35 cellular contexts compared by ENCODE assay signal in the genomic region with DNA sequence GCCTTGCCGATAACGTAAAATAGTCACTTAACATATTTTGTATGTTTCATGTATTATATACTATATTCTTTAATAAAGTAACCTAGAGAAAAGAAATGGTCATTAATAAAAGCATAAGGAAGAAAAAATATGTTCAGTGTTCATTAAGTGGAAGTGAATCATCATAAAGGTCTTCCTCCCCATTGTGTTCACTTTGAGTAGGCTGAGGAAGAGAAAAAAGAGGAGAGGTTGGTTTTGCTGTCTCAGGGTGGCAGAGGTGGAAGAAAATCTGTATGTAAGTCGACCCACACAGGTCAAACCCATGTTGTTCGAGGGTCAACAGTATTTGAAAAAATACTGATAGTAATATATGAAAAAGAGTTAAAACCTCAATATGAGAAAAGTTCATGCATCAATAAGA.
"Had no signal": no experiment of that assay in that cellular context is flagged by ENCODE, and none has a peak within 500 bp of the region (broad histone marks: within the 10 kb centered on the region; RNA-seq: fewer than 3 reads in every experiment).

No MANE protein-coding gene starts in this region.

- H3K27ac ChIP-seq: adrenal gland, body of pancreas, foreskin keratinocyte, gastrocnemius medialis, heart left ventricle had no signal

- H3K36me3 ChIP-seq: gastrocnemius medialis had no signal

- H3K4me3 ChIP-seq: adrenal gland, body of pancreas, gastrocnemius medialis, heart left ventricle had no signal

- H3K9me3 Mint-ChIP-seq: activated naive CD4-positive, alpha-beta T cell treated with anti-CD3 and anti-CD28 coated beads for 36 hours; activated naive CD4-positive, alpha-beta T cell treated with anti-CD3 and anti-CD28 coated beads, Interleukin-2, amount 50 U/mL, for 24 hours; activated naive CD8-positive, alpha-beta T cell treated with anti-CD3 and anti-CD28 coated beads, Interleukin-2, amount 50 U/mL, for 24 hours had no signal

- H3K4me1 Mint-ChIP-seq: activated CD8-positive, alpha-beta memory T cell treated with anti-CD3 and anti-CD28 coated beads, Interleukin-2, amount 10 ng/mL, durations not matched to agents 7 days and 5 days had no signal

- DNase-seq: activated CD4-positive, alpha-beta memory T cell treated with anti-CD3 and anti-CD28 coated beads for 36 hours; activated CD4-positive, alpha-beta T cell treated with anti-CD3 and anti-CD28 coated beads for 36 hours; activated CD4-positive, alpha-beta T cell treated with anti-CD3 and anti-CD28 coated beads, Interleukin-2, amount 10 ng/mL, durations not matched to agents 24 days and 14 days; activated CD4-positive, CD25-positive, alpha-beta regulatory T cell; activated CD4-positive, CD25-positive, alpha-beta regulatory T cell treated with anti-CD3 and anti-CD28 coated beads, Interleukin-2, amount 50 U/mL, for 72 hours; activated CD8-positive, alpha-beta memory T cell treated with anti-CD3 and anti-CD28 coated beads, Interleukin-2, amount 10 ng/mL, durations not matched to agents 7 days and 5 days; activated CD8-positive, alpha-beta memory T cell treated with anti-CD3 and anti-CD28 coated beads, Interleukin-2, amount 50 U/mL, for 4 hours; activated CD8-positive, alpha-beta T cell treated with anti-CD3 and anti-CD28 coated beads, Interleukin-2, amount 10 ng/mL, durations not matched to agents 7 days and 5 days; activated effector memory CD4-positive, alpha-beta T cell treated with anti-CD3 and anti-CD28 coated beads, Interleukin-2, amount 50 U/mL, for 16 hours; activated naive CD4-positive, alpha-beta T cell treated with anti-CD3 and anti-CD28 coated beads for 36 hours; activated naive CD8-positive, alpha-beta T cell treated with anti-CD3 and anti-CD28 coated beads for 36 hours; activated naive CD8-positive, alpha-beta T cell treated with anti-CD3 and anti-CD28 coated beads, Interleukin-2, amount 50 U/mL, for 24 hours; activated T-cell treated with anti-CD3 and anti-CD28 coated beads, Interleukin-2, amount 50 U/mL, for 1 hour; activated T-cell treated with anti-CD3 and anti-CD28 coated beads, Interleukin-2, amount 50 U/mL, for 48 hours; adrenal gland; amygdala; aorta; body of pancreas; caudate nucleus; cortex of kidney; effector CD8-positive, alpha-beta T cell; foreskin keratinocyte; gastrocnemius medialis; glutamatergic neuron; heart left ventricle; T-helper 1 cell; T-helper 17 cell; T1000 had no signal

- H3K9me3 ChIP-seq: adrenal gland, body of pancreas, gastrocnemius medialis, heart left ventricle had no signal

- H3K27me3 Mint-ChIP-seq: activated CD4-positive, alpha-beta memory T cell treated with anti-CD3 and anti-CD28 coated beads for 36 hours; activated CD4-positive, alpha-beta T cell treated with anti-CD3 and anti-CD28 coated beads for 36 hours; activated CD4-positive, alpha-beta T cell treated with anti-CD3 and anti-CD28 coated beads, Interleukin-2, amount 10 ng/mL, durations not matched to agents 24 days and 14 days; activated CD8-positive, alpha-beta memory T cell treated with anti-CD3 and anti-CD28 coated beads, Interleukin-2, amount 10 ng/mL, durations not matched to agents 7 days and 5 days; activated naive CD4-positive, alpha-beta T cell treated with anti-CD3 and anti-CD28 coated beads, Interleukin-2, amount 50 U/mL, for 24 hours; activated naive CD8-positive, alpha-beta T cell treated with anti-CD3 and anti-CD28 coated beads for 36 hours; activated naive CD8-positive, alpha-beta T cell treated with anti-CD3 and anti-CD28 coated beads, Interleukin-2, amount 50 U/mL, for 24 hours; T-helper 17 cell had no signal

- H3K27ac Mint-ChIP-seq: activated CD4-positive, alpha-beta memory T cell treated with anti-CD3 and anti-CD28 coated beads for 36 hours; activated CD4-positive, alpha-beta T cell treated with anti-CD3 and anti-CD28 coated beads for 36 hours; activated CD4-positive, alpha-beta T cell treated with anti-CD3 and anti-CD28 coated beads, Interleukin-2, amount 10 ng/mL, durations not matched to agents 24 days and 14 days; activated CD8-positive, alpha-beta memory T cell treated with anti-CD3 and anti-CD28 coated beads, Interleukin-2, amount 10 ng/mL, durations not matched to agents 7 days and 5 days; activated CD8-positive, alpha-beta T cell treated with anti-CD3 and anti-CD28 coated beads, Interleukin-2, amount 10 ng/mL, durations not matched to agents 7 days and 5 days; activated naive CD4-positive, alpha-beta T cell treated with anti-CD3 and anti-CD28 coated beads for 36 hours; activated naive CD4-positive, alpha-beta T cell treated with anti-CD3 and anti-CD28 coated beads, Interleukin-2, amount 50 U/mL, for 24 hours; activated naive CD8-positive, alpha-beta T cell treated with anti-CD3 and anti-CD28 coated beads for 36 hours; activated naive CD8-positive, alpha-beta T cell treated with anti-CD3 and anti-CD28 coated beads, Interleukin-2, amount 50 U/mL, for 24 hours; activated T-helper 1 cell treated with anti-CD3 and anti-CD28 coated beads, Interleukin-12 subunit alpha, Interleukin-12 subunit beta, Interleukin-2, Interleukin-4 antibody, amounts not matched to agents 30 ng/mL and 10 ng/mL and 1 ng/mL, durations not matched to agents 14 hours and 24 hours and 36 hours; activated T-helper 2 cell treated with anti-CD3 and anti-CD28 coated beads, Interferon-gamma antibody, Interleukin-2, Interleukin-4, amounts not matched to agents 10 μg/mL and 5 μg/mL and 100 μg/mL, durations not matched to agents 14 hours and 24 hours and 36 hours; T-helper 2 cell treated with Interferon-gamma antibody and Interleukin-4, amounts not matched to agents 5 μg/mL and 100 μg/mL, for 36 hours had no signal

- H3K4me1 ChIP-seq: gastrocnemius medialis, heart left ventricle had no signal

- H3K27me3 ChIP-seq: adrenal gland, body of pancreas, foreskin keratinocyte, gastrocnemius medialis, heart left ventricle had no signal

- H3K4me3 Mint-ChIP-seq: activated CD4-positive, alpha-beta memory T cell treated with anti-CD3 and anti-CD28 coated beads for 36 hours; activated CD4-positive, alpha-beta T cell treated with anti-CD3 and anti-CD28 coated beads for 36 hours; activated CD4-positive, alpha-beta T cell treated with anti-CD3 and anti-CD28 coated beads, Interleukin-2, amount 10 ng/mL, durations not matched to agents 24 days and 14 days; activated CD8-positive, alpha-beta memory T cell treated with anti-CD3 and anti-CD28 coated beads, Interleukin-2, amount 10 ng/mL, durations not matched to agents 7 days and 5 days; activated CD8-positive, alpha-beta T cell treated with anti-CD3 and anti-CD28 coated beads, Interleukin-2, amount 10 ng/mL, durations not matched to agents 7 days and 5 days; activated naive CD4-positive, alpha-beta T cell treated with anti-CD3 and anti-CD28 coated beads for 36 hours; activated naive CD4-positive, alpha-beta T cell treated with anti-CD3 and anti-CD28 coated beads, Interleukin-2, amount 50 U/mL, for 24 hours; activated naive CD8-positive, alpha-beta T cell treated with anti-CD3 and anti-CD28 coated beads for 36 hours; activated naive CD8-positive, alpha-beta T cell treated with anti-CD3 and anti-CD28 coated beads, Interleukin-2, amount 50 U/mL, for 24 hours; activated T-helper 1 cell treated with anti-CD3 and anti-CD28 coated beads, Interleukin-12 subunit alpha, Interleukin-12 subunit beta, Interleukin-2, Interleukin-4 antibody, amounts not matched to agents 30 ng/mL and 10 ng/mL and 1 ng/mL, durations not matched to agents 14 hours and 24 hours and 36 hours; T-helper 17 cell; T-helper 2 cell treated with Interferon-gamma antibody and Interleukin-4, amounts not matched to agents 5 μg/mL and 100 μg/mL, for 36 hours had no signal

- FAIRE-seq: colon, endometrium had no signal

- ATAC-seq: activated CD4-positive, alpha-beta T cell treated with anti-CD3 and anti-CD28 coated beads for 36 hours; activated CD8-positive, alpha-beta memory T cell treated with anti-CD3 and anti-CD28 coated beads, Interleukin-2, amount 10 ng/mL, durations not matched to agents 7 days and 5 days; activated CD8-positive, alpha-beta T cell treated with anti-CD3 and anti-CD28 coated beads, Interleukin-2, amount 10 ng/mL, durations not matched to agents 7 days and 5 days; activated naive CD8-positive, alpha-beta T cell treated with anti-CD3 and anti-CD28 coated beads, Interleukin-2, amount 50 U/mL, for 24 hours; body of pancreas; esophagus mucosa; foreskin keratinocyte; gastrocnemius medialis; heart left ventricle; T-helper 17 cell had no signal
